In genomic region chr14:102008891-102009290, GRCh38 we compare ENCODE assay signal across 1 cellular context.
TF ChIP-seq lines count a peak whose summit lies in the region.

No MANE protein-coding gene starts in this region.

TF ChIP-seq in GM23338, 12 proteins besides CTCF, POLR2A, EP300 and RAD21 (continued from another document):
- TF ChIP-seq, protein P1, sequence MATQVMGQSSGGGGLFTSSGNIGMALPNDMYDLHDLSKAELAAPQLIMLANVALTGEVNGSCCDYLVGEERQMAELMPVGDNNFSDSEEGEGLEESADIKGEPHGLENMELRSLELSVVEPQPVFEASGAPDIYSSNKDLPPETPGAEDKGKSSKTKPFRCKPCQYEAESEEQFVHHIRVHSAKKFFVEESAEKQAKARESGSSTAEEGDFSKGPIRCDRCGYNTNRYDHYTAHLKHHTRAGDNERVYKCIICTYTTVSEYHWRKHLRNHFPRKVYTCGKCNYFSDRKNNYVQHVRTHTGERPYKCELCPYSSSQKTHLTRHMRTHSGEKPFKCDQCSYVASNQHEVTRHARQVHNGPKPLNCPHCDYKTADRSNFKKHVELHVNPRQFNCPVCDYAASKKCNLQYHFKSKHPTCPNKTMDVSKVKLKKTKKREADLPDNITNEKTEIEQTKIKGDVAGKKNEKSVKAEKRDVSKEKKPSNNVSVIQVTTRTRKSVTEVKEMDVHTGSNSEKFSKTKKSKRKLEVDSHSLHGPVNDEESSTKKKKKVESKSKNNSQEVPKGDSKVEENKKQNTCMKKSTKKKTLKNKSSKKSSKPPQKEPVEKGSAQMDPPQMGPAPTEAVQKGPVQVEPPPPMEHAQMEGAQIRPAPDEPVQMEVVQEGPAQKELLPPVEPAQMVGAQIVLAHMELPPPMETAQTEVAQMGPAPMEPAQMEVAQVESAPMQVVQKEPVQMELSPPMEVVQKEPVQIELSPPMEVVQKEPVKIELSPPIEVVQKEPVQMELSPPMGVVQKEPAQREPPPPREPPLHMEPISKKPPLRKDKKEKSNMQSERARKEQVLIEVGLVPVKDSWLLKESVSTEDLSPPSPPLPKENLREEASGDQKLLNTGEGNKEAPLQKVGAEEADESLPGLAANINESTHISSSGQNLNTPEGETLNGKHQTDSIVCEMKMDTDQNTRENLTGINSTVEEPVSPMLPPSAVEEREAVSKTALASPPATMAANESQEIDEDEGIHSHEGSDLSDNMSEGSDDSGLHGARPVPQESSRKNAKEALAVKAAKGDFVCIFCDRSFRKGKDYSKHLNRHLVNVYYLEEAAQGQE (IDR thresholded peaks at IDR 0.05; ENCODE audit: unreplicated experiment) = no peak
- no peak for TF ChIP-seq ZNF114 (CRISPR knock-in tag; IDR thresholded peaks at IDR 0.05)
- TF ChIP-seq EZH2 (IDR thresholded peaks at IDR 0.05; ENCODE audit: low read depth, unreplicated experiment) = no peak
- TF ChIP-seq POLR2AphosphoS5 (IDR thresholded peaks at IDR 0.05; ENCODE audit: low read depth) = no peak
- TF ChIP-seq EZH2phosphoT487 (IDR thresholded peaks at IDR 0.05; ENCODE audit: unreplicated experiment) = no peak
